Comparison of ENCODE assay signal across 30 cellular contexts in genomic region chr14:52073251-52073650, GRCh38. TPM values are rescaled to one million over a fixed set of nuclear protein-coding genes. Genes with fewer than 3 reads are reported as not detected.
DNase-seq lines count a peak whose midpoint lies in the region; ATAC-seq, FAIRE-seq and TF ChIP-seq lines count a peak whose summit lies in the region.
"Had no signal": no experiment of that assay in that cellular context is flagged by ENCODE, and none has a peak within 500 bp of the region (broad histone marks: within the 10 kb centered on the region; RNA-seq: fewer than 3 reads in every experiment).

No MANE protein-coding gene starts in this region.

- intact Hi-C loops in left cardiac atrium (cut with DNase I), result loop anchor here (5.0 to 10.0 kb wide), 3 partner anchors 52 to 76 kb away; no protein-coding TSS in a partner anchor

- no peak for TF ChIP-seq CTCF in cardiac muscle cell (IDR thresholded peaks at IDR 0.05; ENCODE audit: low read depth, low read length)

- ATAC-seq in left cardiac atrium (no peak), HG02759 (IDR thresholded peaks at IDR 0.05; ENCODE audit: unreplicated experiment) (no peak)
- ATAC-seq: activated CD8-positive, alpha-beta T cell treated with anti-CD3 and anti-CD28 coated beads, Interleukin-2, amount 10 ng/mL, durations not matched to agents 7 days and 5 days; stimulated activated naive CD8-positive, alpha-beta T cell treated with anti-CD3 and anti-CD28 coated beads, Interleukin-15, Interleukin-2, amounts not matched to agents 100 U/mL and 50 U/mL, for 24 hours had no signal

- no peaks in the 10 kb centered on the region for H3K27me3 ChIP-seq in cardiac muscle cell
- H3K27me3 ChIP-seq: SJSA1 had no signal

- peak in 1 of 2 donors; percentile 56 for DNase-seq in cardiac muscle cell (ENCODE audit: low read depth in 1 of 2, low spot score in 1 of 2)
- no peak for DNase-seq in left cardiac atrium
- peak; percentile 48 for DNase-seq in amniotic epithelial cell (ENCODE audit: low read depth)
- DNase-seq in iris pigment epithelial cell (ENCODE audit: low read depth), result peak; percentile 71
- no peak for DNase-seq in urothelium cell line (ENCODE audit: low spot score)
- no peak for DNase-seq in GM03348 (ENCODE audit: low spot score)
- no peak for DNase-seq in anterior cingulate cortex (lab: John Stamatoyannopoulos, UW)
- DNase-seq: activated CD4-positive, CD25-positive, alpha-beta regulatory T cell treated with anti-CD3 and anti-CD28 coated beads, Interleukin-2, amount 50 U/mL, for 72 hours; activated CD8-positive, alpha-beta T cell treated with anti-CD3 and anti-CD28 coated beads, Interleukin-2, amount 10 ng/mL, durations not matched to agents 7 days and 5 days; activated effector memory CD4-positive, alpha-beta T cell treated with anti-CD3 and anti-CD28 coated beads, Interleukin-2, amount 50 U/mL, for 16 hours; activated naive CD8-positive, alpha-beta T cell treated with anti-CD3 and anti-CD28 coated beads for 36 hours; CD8-positive, alpha-beta memory T cell; DMS 273 treated with DMSO at 0.1 percent for 48 hours; effector memory CD4-positive, alpha-beta T cell; erythroblast; foreskin melanocyte; GDM1; NCI-H1092 treated with DMSO at 0.1 percent for 48 hours; NCI-H187 treated with DMSO at 0.1 percent for 48 hours; NCI-H2171 treated with DMSO at 0.1 percent for 48 hours; NCI-H526 treated with DMSO at 0.1 percent for 48 hours; stimulated activated naive CD8-positive, alpha-beta T cell treated with anti-CD3 and anti-CD28 coated beads, Interleukin-15, Interleukin-2, amounts not matched to agents 100 U/mL and 50 U/mL, for 24 hours; T-helper 1 cell had no signal

- H3K27ac ChIP-seq in cardiac muscle cell, result peak overlapping the region; percentile 7
- H3K27ac ChIP-seq: prostate gland, SJSA1 had no signal

- no peak overlapping the region for H3K4me3 ChIP-seq in cardiac muscle cell
- H3K4me3 ChIP-seq: prostate gland, SJSA1 had no signal

- peak; percentile 42 for FAIRE-seq in urothelium cell line (lab: Jason Lieb, UNC)
- FAIRE-seq: GM19239, H54, TTC549 had no signal

- no peaks in the 10 kb centered on the region for H3K9me3 ChIP-seq in cardiac muscle cell (ENCODE audit: low read depth)
- H3K9me3 ChIP-seq: prostate gland, SJSA1 had no signal

- H3K4me1 ChIP-seq in cardiac muscle cell (ENCODE audit: low read depth), result peaks cover 35% of the 10 kb centered on the region
- H3K4me1 ChIP-seq: prostate gland had no signal

- H3K36me3 ChIP-seq in cardiac muscle cell, result no peaks in the 10 kb centered on the region
- H3K36me3 ChIP-seq: prostate gland, SJSA1 had no signal

RNA-seq across cellular contexts. Expression of gene NID2, which starts 4.4 kb away (rescaled TPM):
- total RNA-seq in cardiac muscle cell, result 275 and 538 TPM in 2 replicates
- polyA plus RNA-seq in cardiac muscle cell, result 179 and 341 TPM in 2 replicates
- 10 to 100 TPM; 29.4 to 42.1 TPM for total RNA-seq in left cardiac atrium
- total RNA-seq: A172; activated naive CD8-positive, alpha-beta T cell treated with anti-CD3 and anti-CD28 coated beads for 36 hours; CD8-positive, alpha-beta memory T cell had no signal

Comparison
In these comparisons a context has a peak if more than half of its experiments do, and no peak if none do; other contexts are left out.
1. DNase-seq: peak in amniotic epithelial cell (single experiment) and iris pigment epithelial cell (single experiment); none in left cardiac atrium (single experiment), urothelium cell line (single experiment), GM03348 (single experiment) and anterior cingulate cortex (0 of 58).